1 cellular context compared by ENCODE assay signal in the genomic region with DNA sequence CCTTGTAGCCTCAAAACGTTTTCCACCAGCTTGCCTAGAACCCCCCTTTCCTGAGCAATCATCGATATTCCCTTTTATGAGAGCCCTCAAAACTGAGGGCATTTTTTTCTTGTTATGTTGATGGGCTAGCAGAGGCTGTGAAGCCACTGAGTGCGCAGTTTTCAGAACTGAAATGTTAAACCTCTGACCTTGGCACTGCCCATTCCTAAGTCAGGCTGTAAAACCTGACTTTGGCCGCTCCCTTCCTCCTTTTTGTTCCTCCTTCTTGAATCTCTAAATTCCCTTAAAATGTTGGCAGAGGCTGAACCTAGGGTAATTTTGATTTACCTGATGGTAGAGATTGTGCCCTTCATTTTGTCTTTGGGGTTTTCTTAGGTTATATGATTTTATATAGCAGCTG.
TF ChIP-seq lines count a peak whose summit lies in the region.

No MANE protein-coding gene starts in this region.

TF ChIP-seq in GM23338, 12 proteins besides CTCF, POLR2A, EP300 and RAD21 (continued from another document):
- TF ChIP-seq, protein P1, sequence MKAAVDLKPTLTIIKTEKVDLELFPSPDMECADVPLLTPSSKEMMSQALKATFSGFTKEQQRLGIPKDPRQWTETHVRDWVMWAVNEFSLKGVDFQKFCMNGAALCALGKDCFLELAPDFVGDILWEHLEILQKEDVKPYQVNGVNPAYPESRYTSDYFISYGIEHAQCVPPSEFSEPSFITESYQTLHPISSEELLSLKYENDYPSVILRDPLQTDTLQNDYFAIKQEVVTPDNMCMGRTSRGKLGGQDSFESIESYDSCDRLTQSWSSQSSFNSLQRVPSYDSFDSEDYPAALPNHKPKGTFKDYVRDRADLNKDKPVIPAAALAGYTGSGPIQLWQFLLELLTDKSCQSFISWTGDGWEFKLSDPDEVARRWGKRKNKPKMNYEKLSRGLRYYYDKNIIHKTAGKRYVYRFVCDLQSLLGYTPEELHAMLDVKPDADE (IDR thresholded peaks at IDR 0.05): no peak
- TF ChIP-seq CREB1 (CRISPR knock-in tag; IDR thresholded peaks at IDR 0.05; ENCODE audit: low read depth) (no peak), ZNF114 (CRISPR knock-in tag; IDR thresholded peaks at IDR 0.05) (no peak), JUNB (IDR thresholded peaks at IDR 0.05; ENCODE audit: unreplicated experiment) (no peak), EZH2phosphoT487 (IDR thresholded peaks at IDR 0.05; ENCODE audit: unreplicated experiment) (no peak), POLR2AphosphoS5 (IDR thresholded peaks at IDR 0.05; ENCODE audit: low read depth) (no peak), STAT1 (IDR thresholded peaks at IDR 0.05; ENCODE audit: unreplicated experiment) (no peak), ZNF331 (CRISPR knock-in tag; IDR thresholded peaks at IDR 0.05; ENCODE audit: low read depth) (no peak)
- TF ChIP-seq, protein P2, sequence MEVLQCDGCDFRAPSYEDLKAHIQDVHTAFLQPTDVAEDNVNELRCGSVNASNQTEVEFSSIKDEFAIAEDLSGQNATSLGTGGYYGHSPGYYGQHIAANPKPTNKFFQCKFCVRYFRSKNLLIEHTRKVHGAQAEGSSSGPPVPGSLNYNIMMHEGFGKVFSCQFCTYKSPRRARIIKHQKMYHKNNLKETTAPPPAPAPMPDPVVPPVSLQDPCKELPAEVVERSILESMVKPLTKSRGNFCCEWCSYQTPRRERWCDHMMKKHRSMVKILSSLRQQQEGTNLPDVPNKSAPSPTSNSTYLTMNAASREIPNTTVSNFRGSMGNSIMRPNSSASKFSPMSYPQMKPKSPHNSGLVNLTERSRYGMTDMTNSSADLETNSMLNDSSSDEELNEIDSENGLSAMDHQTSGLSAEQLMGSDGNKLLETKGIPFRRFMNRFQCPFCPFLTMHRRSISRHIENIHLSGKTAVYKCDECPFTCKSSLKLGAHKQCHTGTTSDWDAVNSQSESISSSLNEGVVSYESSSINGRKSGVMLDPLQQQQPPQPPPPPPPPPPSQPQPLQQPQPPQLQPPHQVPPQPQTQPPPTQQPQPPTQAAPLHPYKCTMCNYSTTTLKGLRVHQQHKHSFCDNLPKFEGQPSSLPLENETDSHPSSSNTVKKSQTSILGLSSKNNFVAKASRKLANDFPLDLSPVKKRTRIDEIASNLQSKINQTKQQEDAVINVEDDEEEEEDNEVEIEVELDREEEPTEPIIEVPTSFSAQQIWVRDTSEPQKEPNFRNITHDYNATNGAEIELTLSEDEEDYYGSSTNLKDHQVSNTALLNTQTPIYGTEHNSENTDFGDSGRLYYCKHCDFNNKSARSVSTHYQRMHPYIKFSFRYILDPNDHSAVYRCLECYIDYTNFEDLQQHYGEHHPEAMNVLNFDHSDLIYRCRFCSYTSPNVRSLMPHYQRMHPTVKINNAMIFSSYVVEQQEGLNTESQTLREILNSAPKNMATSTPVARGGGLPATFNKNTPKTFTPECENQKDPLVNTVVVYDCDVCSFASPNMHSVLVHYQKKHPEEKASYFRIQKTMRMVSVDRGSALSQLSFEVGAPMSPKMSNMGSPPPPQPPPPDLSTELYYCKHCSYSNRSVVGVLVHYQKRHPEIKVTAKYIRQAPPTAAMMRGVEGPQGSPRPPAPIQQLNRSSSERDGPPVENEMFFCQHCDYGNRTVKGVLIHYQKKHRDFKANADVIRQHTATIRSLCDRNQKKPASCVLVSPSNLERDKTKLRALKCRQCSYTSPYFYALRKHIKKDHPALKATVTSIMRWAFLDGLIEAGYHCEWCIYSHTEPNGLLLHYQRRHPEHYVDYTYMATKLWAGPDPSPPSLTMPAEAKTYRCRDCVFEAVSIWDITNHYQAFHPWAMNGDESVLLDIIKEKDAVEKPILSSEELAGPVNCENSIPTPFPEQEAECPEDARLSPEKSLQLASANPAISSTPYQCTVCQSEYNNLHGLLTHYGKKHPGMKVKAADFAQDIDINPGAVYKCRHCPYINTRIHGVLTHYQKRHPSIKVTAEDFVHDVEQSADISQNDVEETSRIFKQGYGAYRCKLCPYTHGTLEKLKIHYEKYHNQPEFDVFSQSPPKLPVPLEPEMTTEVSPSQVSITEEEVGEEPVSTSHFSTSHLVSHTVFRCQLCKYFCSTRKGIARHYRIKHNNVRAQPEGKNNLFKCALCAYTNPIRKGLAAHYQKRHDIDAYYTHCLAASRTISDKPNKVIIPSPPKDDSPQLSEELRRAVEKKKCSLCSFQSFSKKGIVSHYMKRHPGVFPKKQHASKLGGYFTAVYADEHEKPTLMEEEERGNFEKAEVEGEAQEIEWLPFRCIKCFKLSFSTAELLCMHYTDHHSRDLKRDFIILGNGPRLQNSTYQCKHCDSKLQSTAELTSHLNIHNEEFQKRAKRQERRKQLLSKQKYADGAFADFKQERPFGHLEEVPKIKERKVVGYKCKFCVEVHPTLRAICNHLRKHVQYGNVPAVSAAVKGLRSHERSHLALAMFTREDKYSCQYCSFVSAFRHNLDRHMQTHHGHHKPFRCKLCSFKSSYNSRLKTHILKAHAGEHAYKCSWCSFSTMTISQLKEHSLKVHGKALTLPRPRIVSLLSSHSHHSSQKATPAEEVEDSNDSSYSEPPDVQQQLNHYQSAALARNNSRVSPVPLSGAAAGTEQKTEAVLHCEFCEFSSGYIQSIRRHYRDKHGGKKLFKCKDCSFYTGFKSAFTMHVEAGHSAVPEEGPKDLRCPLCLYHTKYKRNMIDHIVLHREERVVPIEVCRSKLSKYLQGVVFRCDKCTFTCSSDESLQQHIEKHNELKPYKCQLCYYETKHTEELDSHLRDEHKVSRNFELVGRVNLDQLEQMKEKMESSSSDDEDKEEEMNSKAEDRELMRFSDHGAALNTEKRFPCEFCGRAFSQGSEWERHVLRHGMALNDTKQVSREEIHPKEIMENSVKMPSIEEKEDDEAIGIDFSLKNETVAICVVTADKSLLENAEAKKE (CRISPR knock-in tag; IDR thresholded peaks at IDR 0.05): no peak
- TF ChIP-seq, protein P3, sequence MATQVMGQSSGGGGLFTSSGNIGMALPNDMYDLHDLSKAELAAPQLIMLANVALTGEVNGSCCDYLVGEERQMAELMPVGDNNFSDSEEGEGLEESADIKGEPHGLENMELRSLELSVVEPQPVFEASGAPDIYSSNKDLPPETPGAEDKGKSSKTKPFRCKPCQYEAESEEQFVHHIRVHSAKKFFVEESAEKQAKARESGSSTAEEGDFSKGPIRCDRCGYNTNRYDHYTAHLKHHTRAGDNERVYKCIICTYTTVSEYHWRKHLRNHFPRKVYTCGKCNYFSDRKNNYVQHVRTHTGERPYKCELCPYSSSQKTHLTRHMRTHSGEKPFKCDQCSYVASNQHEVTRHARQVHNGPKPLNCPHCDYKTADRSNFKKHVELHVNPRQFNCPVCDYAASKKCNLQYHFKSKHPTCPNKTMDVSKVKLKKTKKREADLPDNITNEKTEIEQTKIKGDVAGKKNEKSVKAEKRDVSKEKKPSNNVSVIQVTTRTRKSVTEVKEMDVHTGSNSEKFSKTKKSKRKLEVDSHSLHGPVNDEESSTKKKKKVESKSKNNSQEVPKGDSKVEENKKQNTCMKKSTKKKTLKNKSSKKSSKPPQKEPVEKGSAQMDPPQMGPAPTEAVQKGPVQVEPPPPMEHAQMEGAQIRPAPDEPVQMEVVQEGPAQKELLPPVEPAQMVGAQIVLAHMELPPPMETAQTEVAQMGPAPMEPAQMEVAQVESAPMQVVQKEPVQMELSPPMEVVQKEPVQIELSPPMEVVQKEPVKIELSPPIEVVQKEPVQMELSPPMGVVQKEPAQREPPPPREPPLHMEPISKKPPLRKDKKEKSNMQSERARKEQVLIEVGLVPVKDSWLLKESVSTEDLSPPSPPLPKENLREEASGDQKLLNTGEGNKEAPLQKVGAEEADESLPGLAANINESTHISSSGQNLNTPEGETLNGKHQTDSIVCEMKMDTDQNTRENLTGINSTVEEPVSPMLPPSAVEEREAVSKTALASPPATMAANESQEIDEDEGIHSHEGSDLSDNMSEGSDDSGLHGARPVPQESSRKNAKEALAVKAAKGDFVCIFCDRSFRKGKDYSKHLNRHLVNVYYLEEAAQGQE (IDR thresholded peaks at IDR 0.05; ENCODE audit: unreplicated experiment): no peak
